ENCODE assay signal across 1 cellular context in genomic region chr6:29748391-29749352, GRCh38.
A peak's percentile ranks its signal among the peaks of the same experiment; 100 is the strongest.
TF ChIP-seq lines count a peak whose summit lies in the region.

No MANE protein-coding gene starts in this region.

TF ChIP-seq in K562, 482 proteins besides CTCF, POLR2A, EP300 and RAD21 (continued from another document and continues in another):
- no peak for TF ChIP-seq ZBTB5 (IDR thresholded peaks at IDR 0.05)
- TF ChIP-seq MAZ (CRISPR knock-in tag; conservative IDR thresholded peaks at IDR 0.05 in 1 of 2, IDR thresholded peaks at IDR 0.05 in 1 of 2) = peak; percentile 59 to 60; a peak in 3 of 4 replicates
- TF ChIP-seq BRCA1 (IDR thresholded peaks at IDR 0.05) = no peak
- TF ChIP-seq BRCA1 (CRISPR knock-in tag; IDR thresholded peaks at IDR 0.05) = no peak
- TF ChIP-seq CUX1 (CRISPR knock-in tag; IDR thresholded peaks at IDR 0.05) = no peak
- no peak for TF ChIP-seq CEBPG (CRISPR knock-in tag; IDR thresholded peaks at IDR 0.05)
- TF ChIP-seq CEBPG (tag; conservative IDR thresholded peaks at IDR 0.05 in 1 of 2, IDR thresholded peaks at IDR 0.05 in 1 of 2) = no peak
- TF ChIP-seq SMARCB1 (IDR thresholded peaks at IDR 0.05; ENCODE audit: insufficient read length, low read depth) = no peak
- no peak for TF ChIP-seq NELFE (IDR thresholded peaks at IDR 0.05; ENCODE audit: insufficient read depth, insufficient read length)
- TF ChIP-seq OTX1 (CRISPR knock-in tag; IDR thresholded peaks at IDR 0.05) = peak; percentile 55; the same call in 1 of the 2 replicates
- peak; percentile 93 for TF ChIP-seq L3MBTL2 (IDR thresholded peaks at IDR 0.05)
- TF ChIP-seq HSF4 (CRISPR knock-in tag; IDR thresholded peaks at IDR 0.05; ENCODE audit: borderline replicate concordance) = no peak
- no peak for TF ChIP-seq ZSCAN32 (CRISPR knock-in tag; IDR thresholded peaks at IDR 0.05)
- TF ChIP-seq ZNF589 (CRISPR knock-in tag; IDR thresholded peaks at IDR 0.05; ENCODE audit: low read depth) = no peak
- no peak for TF ChIP-seq GATAD2B (IDR thresholded peaks at IDR 0.05; ENCODE audit: borderline replicate concordance)
- no peak for TF ChIP-seq U2AF2 (optimal IDR thresholded peaks at IDR 0.05; ENCODE audit: low read depth, low read length)
- no peak for TF ChIP-seq NFIX (CRISPR knock-in tag; IDR thresholded peaks at IDR 0.05; ENCODE audit: low read depth)
- no peak for TF ChIP-seq GTF3C2 (IDR thresholded peaks at IDR 0.05; ENCODE audit: borderline replicate concordance, extremely low read depth, insufficient read length)
- no peak for TF ChIP-seq ZNF584 (CRISPR knock-in tag; IDR thresholded peaks at IDR 0.05; ENCODE audit: low read depth)
- 0 out of 2 replicates have a peak, but pooled peaks have one; percentile 26 for TF ChIP-seq RB1 (IDR thresholded peaks at IDR 0.05; ENCODE audit: low read depth)
- TF ChIP-seq TEAD4 (IDR thresholded peaks at IDR 0.05; ENCODE audit: low read length) = no peak
- no peak for TF ChIP-seq TEAD4 (CRISPR knock-in tag; IDR thresholded peaks at IDR 0.05; ENCODE audit: borderline replicate concordance)
- TF ChIP-seq RFX7 (CRISPR knock-in tag; IDR thresholded peaks at IDR 0.05) = no peak
- peak; percentile 36; the same call in 1 of the 2 replicates for TF ChIP-seq HOMEZ (CRISPR knock-in tag; IDR thresholded peaks at IDR 0.05)
- 0 out of 4 replicates have a peak, but pooled peaks of 1 of the 2 experiments have one; percentile 3 for TF ChIP-seq RCOR1 (IDR thresholded peaks at IDR 0.05; ENCODE audit: borderline replicate concordance in 1 of 2, low read depth in 2 of 2, low read length in 2 of 2)
- no peak for TF ChIP-seq NFE2 (IDR thresholded peaks at IDR 0.05; ENCODE audit: low read depth)
- no peak for TF ChIP-seq JUN (IDR thresholded peaks at IDR 0.05; ENCODE audit: borderline replicate concordance, low read depth, low read length)
- TF ChIP-seq JUN (CRISPR knock-in tag; IDR thresholded peaks at IDR 0.05; ENCODE audit: borderline replicate concordance) = no peak
- no peak for TF ChIP-seq ZNF140 (CRISPR knock-in tag; IDR thresholded peaks at IDR 0.05)
- no peak for TF ChIP-seq MAFK (IDR thresholded peaks at IDR 0.05; ENCODE audit: low read length)
- TF ChIP-seq JUND (IDR thresholded peaks at IDR 0.05; ENCODE audit: borderline replicate concordance, low read depth, low read length) = no peak
- TF ChIP-seq JUND (tag; IDR thresholded peaks at IDR 0.05; ENCODE audit: borderline replicate concordance, low read depth, low read length) = no peak
- no peak for TF ChIP-seq BRF1 (IDR thresholded peaks at IDR 0.05; ENCODE audit: borderline replicate concordance, extremely low read depth, insufficient read length)
- no peak for TF ChIP-seq HNRNPUL1 (IDR thresholded peaks at IDR 0.05; ENCODE audit: low read length)
- no peak for TF ChIP-seq CBFA2T2 (conservative IDR thresholded peaks at IDR 0.05)
- TF ChIP-seq NKRF (IDR thresholded peaks at IDR 0.05; ENCODE audit: borderline replicate concordance) = no peak
- no peak for TF ChIP-seq RHOXF2B (CRISPR knock-in tag; conservative IDR thresholded peaks at IDR 0.05)
- no peak for TF ChIP-seq MLLT1 (IDR thresholded peaks at IDR 0.05)
- TF ChIP-seq HMGXB4 (CRISPR knock-in tag; IDR thresholded peaks at IDR 0.05) = no peak
- TF ChIP-seq TAF1 (IDR thresholded peaks at IDR 0.05; ENCODE audit: control insufficient read depth, extremely low read depth, insufficient read depth, low read length, severe bottlenecking) = peak; percentile 17
- TF ChIP-seq POU5F1 (IDR thresholded peaks at IDR 0.05; ENCODE audit: borderline replicate concordance, low read depth, low read length, partially characterized antibody) = no peak
- no peak for TF ChIP-seq RBM17 (IDR thresholded peaks at IDR 0.05; ENCODE audit: borderline replicate concordance, low read depth, low read length)
- TF ChIP-seq ATF3 (IDR thresholded peaks at IDR 0.05) = no peak
- TF ChIP-seq ATF3 (CRISPR knock-in tag; conservative IDR thresholded peaks at IDR 0.05) = no peak
- TF ChIP-seq ZNF507 (tag; conservative IDR thresholded peaks at IDR 0.05) = no peak
- TF ChIP-seq HMG20B (CRISPR knock-in tag; IDR thresholded peaks at IDR 0.05) = no peak
- TF ChIP-seq XRCC5 (IDR thresholded peaks at IDR 0.05; ENCODE audit: low read depth, low read length) = no peak
- no peak for TF ChIP-seq ZNF586 (CRISPR knock-in tag; conservative IDR thresholded peaks at IDR 0.05)
- no peak for TF ChIP-seq PHB2 (IDR thresholded peaks at IDR 0.05; ENCODE audit: low read depth)
- TF ChIP-seq POLR2G (IDR thresholded peaks at IDR 0.05; ENCODE audit: low read depth, low read length) = peak; percentile 81
- TF ChIP-seq ZNF133 (CRISPR knock-in tag; IDR thresholded peaks at IDR 0.05) = peak; percentile 67; the same call in 1 of the 2 replicates
- no peak for TF ChIP-seq MAFF (IDR thresholded peaks at IDR 0.05; ENCODE audit: low read length)
